8 cellular contexts compared by ENCODE assay signal in genomic region chr2:229922449-229923386, GRCh38. TPM values are rescaled to one million over a fixed set of nuclear protein-coding genes. Genes with fewer than 3 reads are reported as not detected.
DNase-seq lines count a peak whose midpoint lies in the region; ATAC-seq and TF ChIP-seq lines count a peak whose summit lies in the region.

Gene FBXO36, plus strand, starts transcription at chr2:229922503. Its CDS starts 11 bp downstream, at chr2:229922514.

- POLR2A ChIA-PET in activated CD8-positive, alpha-beta T cell treated with anti-CD3 and anti-CD28 coated beads, Interleukin-2, amount 10 ng/mL, durations not matched to agents 7 days and 5 days (lab: Charles Lee): interaction anchor here (0.6 to 1.0 kb wide), 3 partner anchors 70 to 147 kb away, joined by 3 to 4 read pairs (median 3); no protein-coding TSS in a partner anchor
- POLR2A ChIA-PET in naive thymus-derived CD8-positive, alpha-beta T cell (lab: Charles Lee): interaction anchor here (0.6 to 3.5 kb wide), 10 partner anchors 9 to 1542 kb away, joined by 3 to 19 read pairs (median 4); partner anchors contain the start of gene NCL

- DNase-seq in NCI-H82 (lab: John Stamatoyannopoulos, UW): peak; percentile 95
- peak; percentile 93 for DNase-seq in activated CD8-positive, alpha-beta T cell treated with anti-CD3 and anti-CD28 coated beads, Interleukin-2, amount 10 ng/mL, durations not matched to agents 7 days and 5 days
- peak; percentile 95 to 96 for DNase-seq in erythroblast (lab: John Stamatoyannopoulos, UW)
- DNase-seq in naive thymus-derived CD8-positive, alpha-beta T cell: peak in 6 of 10 donors; percentile 75 to 93 (median 84)
- DNase-seq in stimulated activated naive B cell treated with anti-CD40 and anti-IgM and Interleukin-4, amounts not matched to agents 10 μg/mL and 1 μg/mL and 100 μg/mL, for 72 hours: no peak

- H3K27me3 Mint-ChIP-seq in activated CD8-positive, alpha-beta T cell treated with anti-CD3 and anti-CD28 coated beads, Interleukin-2, amount 10 ng/mL, durations not matched to agents 7 days and 5 days (ENCODE audit: low read depth): no peaks in the 10 kb centered on the region
- H3K27me3 Mint-ChIP-seq in naive thymus-derived CD8-positive, alpha-beta T cell: peaks cover 0 to 5% (median 0%) of the 10 kb centered on the region in 5 donors
- no peaks in the 10 kb centered on the region for H3K27me3 Mint-ChIP-seq in stimulated activated naive B cell treated with anti-CD40 and anti-IgM and Interleukin-4, amounts not matched to agents 10 μg/mL and 1 μg/mL and 100 μg/mL, for 72 hours

- peak; percentile 58 for ATAC-seq in GM19328 (IDR thresholded peaks at IDR 0.05; ENCODE audit: unreplicated experiment)
- peak; percentile 61 for ATAC-seq in HG03442 (IDR thresholded peaks at IDR 0.05; ENCODE audit: unreplicated experiment)
- peak; percentile 64 for ATAC-seq in activated CD8-positive, alpha-beta T cell treated with anti-CD3 and anti-CD28 coated beads, Interleukin-2, amount 10 ng/mL, durations not matched to agents 7 days and 5 days
- peak; percentile 63 for ATAC-seq in naive thymus-derived CD8-positive, alpha-beta T cell
- peak; percentile 77 to 78 for ATAC-seq in stimulated activated naive B cell treated with anti-CD40 and anti-IgM and Interleukin-4, amounts not matched to agents 10 μg/mL and 1 μg/mL and 100 μg/mL, for 72 hours (replicated peaks)

- no peaks in the 10 kb centered on the region for H3K9me3 Mint-ChIP-seq in activated CD8-positive, alpha-beta T cell treated with anti-CD3 and anti-CD28 coated beads, Interleukin-2, amount 10 ng/mL, durations not matched to agents 7 days and 5 days (ENCODE audit: insufficient read depth)
- H3K9me3 Mint-ChIP-seq in naive thymus-derived CD8-positive, alpha-beta T cell: peaks cover 0 to 4% (median 0%) of the 10 kb centered on the region in 9 donors
- peaks cover 2 to 3% of the 10 kb centered on the region in 2 donors for H3K9me3 Mint-ChIP-seq in stimulated activated naive B cell treated with anti-CD40 and anti-IgM and Interleukin-4, amounts not matched to agents 10 μg/mL and 1 μg/mL and 100 μg/mL, for 72 hours

- peak within 1 kb of the TSS; percentile 99 for H3K27ac Mint-ChIP-seq in activated CD8-positive, alpha-beta T cell treated with anti-CD3 and anti-CD28 coated beads, Interleukin-2, amount 10 ng/mL, durations not matched to agents 7 days and 5 days
- peak within 1 kb of the TSS; percentile 96 to 99 (median 99) for H3K27ac Mint-ChIP-seq in naive thymus-derived CD8-positive, alpha-beta T cell
- peak within 1 kb of the TSS; percentile 100 for H3K27ac Mint-ChIP-seq in stimulated activated naive B cell treated with anti-CD40 and anti-IgM and Interleukin-4, amounts not matched to agents 10 μg/mL and 1 μg/mL and 100 μg/mL, for 72 hours

- peaks cover 57% of the 10 kb centered on the region for H3K4me1 Mint-ChIP-seq in activated CD8-positive, alpha-beta T cell treated with anti-CD3 and anti-CD28 coated beads, Interleukin-2, amount 10 ng/mL, durations not matched to agents 7 days and 5 days (ENCODE audit: low read depth)
- H3K4me1 Mint-ChIP-seq in naive thymus-derived CD8-positive, alpha-beta T cell: peaks cover 32 to 53% (median 40%) of the 10 kb centered on the region in 4 donors
- H3K4me1 Mint-ChIP-seq in stimulated activated naive B cell treated with anti-CD40 and anti-IgM and Interleukin-4, amounts not matched to agents 10 μg/mL and 1 μg/mL and 100 μg/mL, for 72 hours: peaks cover 17% of the 10 kb centered on the region in 2 donors

- TF ChIP-seq POLR2A in erythroblast (IDR thresholded peaks at IDR 0.05; ENCODE audit: low read length): peak; percentile 41

- peak within 1 kb of the TSS; percentile 87 for H3K27ac ChIP-seq in C4-2B

- TF ChIP-seq CTCF in C4-2B (conservative IDR thresholded peaks at IDR 0.05): no peak

- peaks cover 34% of the 10 kb centered on the region for H3K36me3 Mint-ChIP-seq in activated CD8-positive, alpha-beta T cell treated with anti-CD3 and anti-CD28 coated beads, Interleukin-2, amount 10 ng/mL, durations not matched to agents 7 days and 5 days (ENCODE audit: low read depth)
- H3K36me3 Mint-ChIP-seq in naive thymus-derived CD8-positive, alpha-beta T cell: peaks cover 0 to 12% (median 2%) of the 10 kb centered on the region in 3 donors
- peaks cover 8 to 19% of the 10 kb centered on the region in 2 donors for H3K36me3 Mint-ChIP-seq in stimulated activated naive B cell treated with anti-CD40 and anti-IgM and Interleukin-4, amounts not matched to agents 10 μg/mL and 1 μg/mL and 100 μg/mL, for 72 hours

- CTCF ChIA-PET in activated CD8-positive, alpha-beta T cell treated with anti-CD3 and anti-CD28 coated beads, Interleukin-2, amount 10 ng/mL, durations not matched to agents 7 days and 5 days (lab: Charles Lee): interaction anchor here (1.1 to 1.9 kb wide), 3 partner anchors 12 to 142 kb away, joined by 4 to 10 read pairs (median 4); no protein-coding TSS in a partner anchor

- H3K4me3 Mint-ChIP-seq in activated CD8-positive, alpha-beta T cell treated with anti-CD3 and anti-CD28 coated beads, Interleukin-2, amount 10 ng/mL, durations not matched to agents 7 days and 5 days: peak within 1 kb of the TSS; percentile 99
- H3K4me3 Mint-ChIP-seq in naive thymus-derived CD8-positive, alpha-beta T cell: peak within 1 kb of the TSS; percentile 90 to 100 (median 98)
- H3K4me3 Mint-ChIP-seq in stimulated activated naive B cell treated with anti-CD40 and anti-IgM and Interleukin-4, amounts not matched to agents 10 μg/mL and 1 μg/mL and 100 μg/mL, for 72 hours: peak within 1 kb of the TSS; percentile 96 to 98

RNA-seq across cellular contexts. Expression of gene FBXO36, which starts in this region (rescaled TPM):
- 1 to 10 TPM; 1.0 to 1.1 TPM for total RNA-seq in activated CD8-positive, alpha-beta T cell treated with anti-CD3 and anti-CD28 coated beads, Interleukin-2, amount 10 ng/mL, durations not matched to agents 7 days and 5 days
- total RNA-seq in naive thymus-derived CD8-positive, alpha-beta T cell: 1 to 10 TPM; 1.2 to 1.5 TPM
- 1 to 10 TPM in 2 of 3 donors, under 1 TPM in 1; 0.32 to 1.5 (median 1.4) TPM for polyA plus RNA-seq in naive thymus-derived CD8-positive, alpha-beta T cell
